26 cellular contexts compared by ENCODE assay signal in the genomic region with DNA sequence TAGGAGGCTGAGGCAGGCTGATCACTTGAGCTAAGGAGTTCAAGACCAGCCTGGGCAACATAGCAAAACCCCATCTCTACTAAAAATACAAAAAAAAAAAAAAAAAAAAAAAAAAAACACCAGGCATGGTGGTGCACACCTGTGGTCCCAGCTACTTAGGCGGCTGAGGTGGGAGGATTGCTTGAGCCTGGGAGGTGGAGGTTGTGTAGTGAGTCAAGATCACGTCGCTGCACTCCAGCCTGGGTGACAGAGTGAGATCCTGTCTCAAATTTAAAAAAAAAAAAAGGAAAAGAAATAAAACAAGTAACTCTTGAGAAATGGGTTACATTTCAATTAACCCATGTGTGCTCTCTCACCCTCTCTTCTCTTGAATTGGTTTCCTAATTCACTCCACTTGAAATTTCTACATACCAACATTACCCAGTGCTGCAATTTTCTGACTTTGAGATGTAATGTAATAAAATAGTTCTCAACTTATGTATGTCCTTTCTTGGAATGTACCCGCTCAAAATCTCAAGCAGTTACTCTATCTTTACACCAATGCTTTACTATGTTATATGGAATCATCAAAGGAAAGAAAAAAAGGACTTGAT.
"Had no signal": no experiment of that assay in that cellular context is flagged by ENCODE, and none has a peak within 500 bp of the region (broad histone marks: within the 10 kb centered on the region; RNA-seq: fewer than 3 reads in every experiment).

No MANE protein-coding gene starts in this region.

- H3K4me1 ChIP-seq: foreskin keratinocyte, prostate gland, right atrium auricular region had no signal

- H3K9me3 ChIP-seq: gastroesophageal sphincter, heart left ventricle, prostate gland, right atrium auricular region, thyroid gland had no signal

- H3K27me3 Mint-ChIP-seq: naive thymus-derived CD4-positive, alpha-beta T cell; stimulated activated naive CD8-positive, alpha-beta T cell treated with anti-CD3 and anti-CD28 coated beads, Interleukin-15, amount 100 ng/mL, for 72 hours had no signal

- H3K27ac Mint-ChIP-seq: stimulated activated naive CD8-positive, alpha-beta T cell treated with anti-CD3 and anti-CD28 coated beads, Interleukin-15, amount 100 ng/mL, for 72 hours had no signal

- DNase-seq: dorsolateral prefrontal cortex; effector CD4-positive, alpha-beta T cell; foreskin keratinocyte; heart left ventricle; left cardiac atrium; left ventricle myocardium superior; mesenchymal stem cell; midbrain; naive thymus-derived CD4-positive, alpha-beta T cell; nephron progenitor cell; nucleus accumbens; stimulated activated CD4-positive, alpha-beta T cell treated with anti-CD3 and anti-CD28 coated beads, Interleukin-12 subunit alpha, Interleukin-12 subunit beta, amount 100 ng/mL, for 4 hours; stimulated activated CD4-positive, alpha-beta T cell treated with anti-CD3 and anti-CD28 coated beads, Interleukin-1b, Interleukin-23, amount 100 ng/mL, for 48 hours; stimulated activated CD4-positive, alpha-beta T cell treated with anti-CD3 and anti-CD28 coated beads, Interleukin-4, amount 100 ng/mL, for 1 hour; stimulated activated CD8-positive, alpha-beta memory T cell treated with anti-CD3 and anti-CD28 coated beads, Interleukin-4, amount 100 ng/mL, for 48 hours; stimulated activated naive CD4-positive, alpha-beta T cell; stimulated activated naive CD8-positive, alpha-beta T cell treated with anti-CD3 and anti-CD28 coated beads, Interleukin-15, amount 100 ng/mL, for 72 hours; thyroid gland; trophoblast cell had no signal

- ATAC-seq: esophagus mucosa; foreskin keratinocyte; gastroesophageal sphincter; heart left ventricle; left cardiac atrium; left ventricle myocardium superior; naive thymus-derived CD4-positive, alpha-beta T cell; sciatic nerve; stimulated activated naive CD8-positive, alpha-beta T cell treated with anti-CD3 and anti-CD28 coated beads, Interleukin-15, amount 100 ng/mL, for 72 hours had no signal

- H3K4me3 ChIP-seq: dorsolateral prefrontal cortex, gastroesophageal sphincter, heart left ventricle, hepatocyte, prostate gland, right atrium auricular region, smooth muscle cell, thyroid gland had no signal

- H3K4me3 Mint-ChIP-seq: naive thymus-derived CD4-positive, alpha-beta T cell; nephron progenitor cell; stimulated activated naive CD8-positive, alpha-beta T cell treated with anti-CD3 and anti-CD28 coated beads, Interleukin-15, amount 100 ng/mL, for 72 hours had no signal

- H3K36me3 ChIP-seq: prostate gland had no signal

- H3K27me3 ChIP-seq: dorsolateral prefrontal cortex, foreskin keratinocyte, gastroesophageal sphincter, heart left ventricle, hepatocyte, right atrium auricular region, thyroid gland had no signal

- H3K9me3 Mint-ChIP-seq: naive thymus-derived CD4-positive, alpha-beta T cell; nephron progenitor cell; stimulated activated naive CD8-positive, alpha-beta T cell treated with anti-CD3 and anti-CD28 coated beads, Interleukin-15, amount 100 ng/mL, for 72 hours had no signal

- H3K27ac ChIP-seq: dorsolateral prefrontal cortex, foreskin keratinocyte, gastroesophageal sphincter, heart left ventricle, hepatocyte, prostate gland, right atrium auricular region, thyroid gland had no signal
